Comparison of ENCODE assay signal across 11 cellular contexts in the genomic region with DNA sequence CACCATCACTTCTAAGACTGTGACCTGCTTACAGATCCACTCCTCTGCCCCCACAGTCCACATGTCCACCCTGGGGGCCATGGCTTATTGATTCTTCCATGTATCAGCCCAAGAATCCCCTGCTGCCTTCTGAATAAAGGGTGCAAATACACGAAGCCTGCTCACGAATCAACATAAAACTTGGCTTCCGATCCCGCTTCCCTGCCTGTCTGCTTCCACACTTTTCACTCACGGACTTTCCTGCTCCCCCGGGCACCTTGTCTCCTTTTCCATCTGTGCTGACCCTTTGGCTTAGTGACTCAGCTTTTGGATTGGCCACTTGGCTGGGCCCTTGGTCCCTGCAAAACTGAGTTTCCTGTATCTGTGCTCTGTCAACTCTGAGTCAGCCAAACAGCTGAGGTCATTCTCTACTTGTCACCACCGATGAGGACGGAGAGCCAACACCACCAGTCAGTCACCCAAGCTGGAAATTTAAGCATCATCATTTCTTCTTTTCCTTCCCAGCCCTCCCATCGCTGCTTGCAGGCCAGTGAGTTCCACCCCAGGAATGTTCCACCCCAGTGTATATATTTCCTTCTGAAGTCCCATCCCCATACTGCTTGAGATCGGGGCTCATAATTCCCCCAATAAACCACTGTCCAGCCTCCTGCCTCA. TPM values are rescaled to one million over a fixed set of nuclear protein-coding genes. Genes with fewer than 3 reads are reported as not detected.
DNase-seq lines count a peak whose midpoint lies in the region; ATAC-seq and TF ChIP-seq lines count a peak whose summit lies in the region.
"Had no signal": no experiment of that assay in that cellular context is flagged by ENCODE, and none has a peak within 500 bp of the region (broad histone marks: within the 10 kb centered on the region; RNA-seq: fewer than 3 reads in every experiment).

No MANE protein-coding gene starts in this region.

- H3K9me3 Mint-ChIP-seq in activated naive CD8-positive, alpha-beta T cell treated with anti-CD3 and anti-CD28 coated beads for 36 hours: no peaks in the 10 kb centered on the region
- H3K9me3 Mint-ChIP-seq: activated naive CD8-positive, alpha-beta T cell treated with anti-CD3 and anti-CD28 coated beads, Interleukin-2, amount 10 ng/mL, durations not matched to agents 7 days and 5 days had no signal

- no peaks in the 10 kb centered on the region for H3K27me3 Mint-ChIP-seq in activated naive CD8-positive, alpha-beta T cell treated with anti-CD3 and anti-CD28 coated beads for 36 hours

- H3K4me3 Mint-ChIP-seq in activated naive CD8-positive, alpha-beta T cell treated with anti-CD3 and anti-CD28 coated beads for 36 hours: no peak overlapping the region
- H3K4me3 Mint-ChIP-seq: activated naive CD8-positive, alpha-beta T cell treated with anti-CD3 and anti-CD28 coated beads, Interleukin-2, amount 10 ng/mL, durations not matched to agents 7 days and 5 days had no signal

- H3K36me3 ChIP-seq in left lung: no peaks in the 10 kb centered on the region
- H3K36me3 ChIP-seq: BLaER1 had no signal

- DNase-seq in A172 (ENCODE audit: low spot score) (peak; percentile 93), LHCN-M2 (ENCODE audit: low read depth) (peak; percentile 93), cardiac fibroblast (ENCODE audit: low read depth in 2 of 2) (peak; percentile 83 to 95), left lung (peak in 1 of 2 donors; percentile 56), NCI-H748 treated with DMSO at 0.1 percent for 48 hours (lab: John Stamatoyannopoulos, UW) (no peak)
- no peak for DNase-seq in activated naive CD8-positive, alpha-beta T cell treated with anti-CD3 and anti-CD28 coated beads for 36 hours
- DNase-seq: activated naive CD8-positive, alpha-beta T cell treated with anti-CD3 and anti-CD28 coated beads, Interleukin-2, amount 10 ng/mL, durations not matched to agents 7 days and 5 days had no signal

- H3K27ac ChIP-seq in left lung: no peak overlapping the region
- H3K27ac ChIP-seq: BLaER1, SK-N-MC had no signal

- intact Hi-C loops in left lung (cut with DNase I): no loop called here

- H3K27me3 ChIP-seq in left lung: no peaks in the 10 kb centered on the region
- H3K27me3 ChIP-seq: BLaER1 had no signal

- H3K27ac Mint-ChIP-seq in activated naive CD8-positive, alpha-beta T cell treated with anti-CD3 and anti-CD28 coated beads for 36 hours: no peak overlapping the region
- H3K27ac Mint-ChIP-seq: activated naive CD8-positive, alpha-beta T cell treated with anti-CD3 and anti-CD28 coated beads, Interleukin-2, amount 10 ng/mL, durations not matched to agents 7 days and 5 days had no signal

- no peaks in the 10 kb centered on the region for H3K4me1 Mint-ChIP-seq in activated naive CD8-positive, alpha-beta T cell treated with anti-CD3 and anti-CD28 coated beads for 36 hours

- H3K36me3 Mint-ChIP-seq in activated naive CD8-positive, alpha-beta T cell treated with anti-CD3 and anti-CD28 coated beads for 36 hours: no peaks in the 10 kb centered on the region
- H3K36me3 Mint-ChIP-seq: activated naive CD8-positive, alpha-beta T cell treated with anti-CD3 and anti-CD28 coated beads, Interleukin-2, amount 10 ng/mL, durations not matched to agents 7 days and 5 days had no signal

- no peak for TF ChIP-seq CTCF in cardiac fibroblast (IDR thresholded peaks at IDR 0.05; ENCODE audit: low read depth, low read length)
- TF ChIP-seq CTCF in left lung (IDR thresholded peaks at IDR 0.05): no peak

- peaks cover 0 to 8% of the 10 kb centered on the region in 2 donors for H3K4me1 ChIP-seq in left lung
- H3K4me1 ChIP-seq: BLaER1 had no signal

- ATAC-seq in left lung (peak; percentile 89), GM19395 (IDR thresholded peaks at IDR 0.05; ENCODE audit: unreplicated experiment) (no peak), GM21737 (IDR thresholded peaks at IDR 0.05; ENCODE audit: unreplicated experiment) (no peak)

- H3K4me3 ChIP-seq in cardiac fibroblast (replicated peaks in 1 of 2; ENCODE audit: low read depth in 2 of 2, low read length in 2 of 2): no peak overlapping the region
- no peak overlapping the region for H3K4me3 ChIP-seq in left lung
- H3K4me3 ChIP-seq: BLaER1, SK-N-MC had no signal

- H3K9me3 ChIP-seq in left lung: no peaks in the 10 kb centered on the region
- H3K9me3 ChIP-seq: BLaER1 had no signal

RNA-seq across cellular contexts. Expression of gene USP12, which starts 11.4 kb away (rescaled TPM):
- total RNA-seq in A172 (2014; rRNA removed; shearing (Covaris generic)): 18.3 and 20.0 TPM in 2 replicates
- 20.6 and 26.8 TPM in 2 replicates for total RNA-seq in LHCN-M2 (2014; rRNA removed)
- 9.2 TPM for polyA plus RNA-seq in LHCN-M2 (2012)
- 10 to 100 TPM; 22.8 to 29.3 TPM for total RNA-seq in left lung
- 10 to 100 TPM; 48.4 to 48.9 TPM for total RNA-seq in activated naive CD8-positive, alpha-beta T cell treated with anti-CD3 and anti-CD28 coated beads for 36 hours

Comparison
In these comparisons a context has a peak if more than half of its experiments do, and no peak if none do; other contexts are left out.
1. DNase-seq: peak in A172 (single experiment), LHCN-M2 (single experiment) and cardiac fibroblast (2 of 2); none in activated naive CD8-positive, alpha-beta T cell treated with anti-CD3 and anti-CD28 coated beads for 36 hours (single experiment) and NCI-H748 treated with DMSO at 0.1 percent for 48 hours (single experiment).